Comparison of ENCODE assay signal across 10 cellular contexts in genomic region chr12:125340791-125341190, GRCh38.
DNase-seq lines count a peak whose midpoint lies in the region; ATAC-seq and TF ChIP-seq lines count a peak whose summit lies in the region.
"Had no signal": no experiment of that assay in that cellular context is flagged by ENCODE, and none has a peak within 500 bp of the region (broad histone marks: within the 10 kb centered on the region; RNA-seq: fewer than 3 reads in every experiment).

No MANE protein-coding gene starts in this region.

- H3K9me3 Mint-ChIP-seq in activated CD4-positive, alpha-beta memory T cell treated with anti-CD3 and anti-CD28 coated beads, Interleukin-2, amount 10 ng/mL, durations not matched to agents 7 days and 5 days, result no peaks in the 10 kb centered on the region
- H3K9me3 Mint-ChIP-seq: activated naive CD8-positive, alpha-beta T cell treated with anti-CD3 and anti-CD28 coated beads, Interleukin-2, amount 10 ng/mL, durations not matched to agents 7 days and 5 days had no signal

- H3K27ac ChIP-seq in mesendoderm (ENCODE audit: low read depth, low read length), result no peak overlapping the region

- no peaks in the 10 kb centered on the region for H3K79me2 ChIP-seq in mesendoderm (ENCODE audit: control insufficient read depth, insufficient read depth, low read length)

- ATAC-seq in HG03378 (IDR thresholded peaks at IDR 0.05; ENCODE audit: unreplicated experiment), result no peak

- no peaks in the 10 kb centered on the region for H3K36me3 Mint-ChIP-seq in activated CD4-positive, alpha-beta memory T cell treated with anti-CD3 and anti-CD28 coated beads, Interleukin-2, amount 10 ng/mL, durations not matched to agents 7 days and 5 days (ENCODE audit: low read depth)
- H3K36me3 Mint-ChIP-seq: activated naive CD8-positive, alpha-beta T cell treated with anti-CD3 and anti-CD28 coated beads, Interleukin-2, amount 10 ng/mL, durations not matched to agents 7 days and 5 days had no signal

- H3K18ac ChIP-seq in mesendoderm (ENCODE audit: low read length), result no peak overlapping the region

- no peak overlapping the region for H3K27ac Mint-ChIP-seq in activated CD4-positive, alpha-beta memory T cell treated with anti-CD3 and anti-CD28 coated beads, Interleukin-2, amount 10 ng/mL, durations not matched to agents 7 days and 5 days
- H3K27ac Mint-ChIP-seq: activated naive CD8-positive, alpha-beta T cell treated with anti-CD3 and anti-CD28 coated beads, Interleukin-2, amount 10 ng/mL, durations not matched to agents 7 days and 5 days had no signal

- H3K4me3 Mint-ChIP-seq in activated CD4-positive, alpha-beta memory T cell treated with anti-CD3 and anti-CD28 coated beads, Interleukin-2, amount 10 ng/mL, durations not matched to agents 7 days and 5 days, result no peak overlapping the region
- H3K4me3 Mint-ChIP-seq: activated naive CD8-positive, alpha-beta T cell treated with anti-CD3 and anti-CD28 coated beads, Interleukin-2, amount 10 ng/mL, durations not matched to agents 7 days and 5 days had no signal

- H3K27me3 Mint-ChIP-seq in activated CD4-positive, alpha-beta memory T cell treated with anti-CD3 and anti-CD28 coated beads, Interleukin-2, amount 10 ng/mL, durations not matched to agents 7 days and 5 days, result peaks cover 14% of the 10 kb centered on the region

- H2BK120ac ChIP-seq in mesendoderm (ENCODE audit: low read depth, low read length), result no peak overlapping the region

- no peaks in the 10 kb centered on the region for H3K36me3 ChIP-seq in mesendoderm (ENCODE audit: control insufficient read depth, insufficient read depth, low read length)

- H3K9ac ChIP-seq in mesendoderm (ENCODE audit: low read length), result no peak overlapping the region

- H4K5ac ChIP-seq in mesendoderm (ENCODE audit: low read length), result no peak overlapping the region

- DNase-seq in Ammon's horn (ENCODE audit: low spot score), result peak; percentile 70
- DNase-seq in NCI-H748 (lab: John Stamatoyannopoulos, UW; ENCODE audit: unreplicated experiment), result peak; percentile 61
- DNase-seq in epithelial cell of esophagus (ENCODE audit: low read depth), result peak; percentile 6
- peak; percentile 28 for DNase-seq in mesendoderm
- DNase-seq in GM19238 (ENCODE audit: insufficient read length, low spot score), result no peak
- no peak for DNase-seq in NOMO-1 treated with dmso at 0.1 percent for 144 hours (lab: John Stamatoyannopoulos, UW; ENCODE audit: unreplicated experiment)
- no peak for DNase-seq in activated CD4-positive, alpha-beta memory T cell treated with anti-CD3 and anti-CD28 coated beads, Interleukin-2, amount 10 ng/mL, durations not matched to agents 7 days and 5 days
- DNase-seq: activated naive CD8-positive, alpha-beta T cell treated with anti-CD3 and anti-CD28 coated beads, Interleukin-2, amount 10 ng/mL, durations not matched to agents 7 days and 5 days; mammary epithelial cell had no signal

- no peak overlapping the region for H3K23ac ChIP-seq in mesendoderm (ENCODE audit: low read length)

- no peaks in the 10 kb centered on the region for H3K4me1 Mint-ChIP-seq in activated CD4-positive, alpha-beta memory T cell treated with anti-CD3 and anti-CD28 coated beads, Interleukin-2, amount 10 ng/mL, durations not matched to agents 7 days and 5 days
- H3K4me1 Mint-ChIP-seq: activated naive CD8-positive, alpha-beta T cell treated with anti-CD3 and anti-CD28 coated beads, Interleukin-2, amount 10 ng/mL, durations not matched to agents 7 days and 5 days had no signal

- H3K56ac ChIP-seq in mesendoderm (ENCODE audit: low read length), result no peak overlapping the region

- no peak overlapping the region for H3K4ac ChIP-seq in mesendoderm (ENCODE audit: low read depth, low read length)

- no peak overlapping the region for H2AK5ac ChIP-seq in mesendoderm (ENCODE audit: low read length)

- H3K79me1 ChIP-seq in mesendoderm (ENCODE audit: low read length), result no peaks in the 10 kb centered on the region

- H2BK5ac ChIP-seq in mesendoderm (ENCODE audit: low read length), result no peak overlapping the region

- H3K4me3 ChIP-seq in epithelial cell of esophagus (ENCODE audit: low read length), result no peak overlapping the region
- no peak overlapping the region for H3K4me3 ChIP-seq in mesendoderm (ENCODE audit: low read length)

- no peak overlapping the region for H4K8ac ChIP-seq in mesendoderm (ENCODE audit: low read depth, low read length)

- no peaks in the 10 kb centered on the region for H3K4me1 ChIP-seq in mesendoderm (ENCODE audit: control insufficient read depth, low read depth, low read length)

- WGBS in mesendoderm (ENCODE audit: extremely low coverage, insufficient coverage, low lambda C conversion rate), result no CpG with 5 or more reads among the region's 5 CpGs

- CTCF ChIA-PET in activated CD4-positive, alpha-beta memory T cell treated with anti-CD3 and anti-CD28 coated beads, Interleukin-2, amount 10 ng/mL, durations not matched to agents 7 days and 5 days (lab: Charles Lee), result interaction anchor here (1.0 kb wide), 1 partner anchor 10 kb away, joined by 4 read pairs; no protein-coding TSS in a partner anchor

- POLR2A ChIA-PET in activated CD4-positive, alpha-beta memory T cell treated with anti-CD3 and anti-CD28 coated beads, Interleukin-2, amount 10 ng/mL, durations not matched to agents 7 days and 5 days (lab: Charles Lee), result no interaction called here

- TF ChIP-seq CTCF in epithelial cell of esophagus (IDR thresholded peaks at IDR 0.05; ENCODE audit: insufficient read depth, low read depth, low read length, missing control alignments), result no peak

- H3K4me2 ChIP-seq in mesendoderm (ENCODE audit: low read length), result no peak overlapping the region

- H2BK15ac ChIP-seq in mesendoderm (replicated peaks; ENCODE audit: low read depth), result no peak overlapping the region

- H3K27me3 ChIP-seq in mesendoderm (ENCODE audit: insufficient read depth, low read length, poor library complexity), result no peaks in the 10 kb centered on the region

Comparison
In these comparisons a context has a peak if more than half of its experiments do, and no peak if none do; other contexts are left out.
1. DNase-seq: peak in Ammon's horn (single experiment), NCI-H748 (single experiment), epithelial cell of esophagus (single experiment) and mesendoderm (single experiment); none in GM19238 (single experiment), NOMO-1 treated with dmso at 0.1 percent for 144 hours (single experiment) and activated CD4-positive, alpha-beta memory T cell treated with anti-CD3 and anti-CD28 coated beads, Interleukin-2, amount 10 ng/mL, durations not matched to agents 7 days and 5 days (single experiment).